Comparison of ENCODE assay signal across 27 cellular contexts in the genomic region with DNA sequence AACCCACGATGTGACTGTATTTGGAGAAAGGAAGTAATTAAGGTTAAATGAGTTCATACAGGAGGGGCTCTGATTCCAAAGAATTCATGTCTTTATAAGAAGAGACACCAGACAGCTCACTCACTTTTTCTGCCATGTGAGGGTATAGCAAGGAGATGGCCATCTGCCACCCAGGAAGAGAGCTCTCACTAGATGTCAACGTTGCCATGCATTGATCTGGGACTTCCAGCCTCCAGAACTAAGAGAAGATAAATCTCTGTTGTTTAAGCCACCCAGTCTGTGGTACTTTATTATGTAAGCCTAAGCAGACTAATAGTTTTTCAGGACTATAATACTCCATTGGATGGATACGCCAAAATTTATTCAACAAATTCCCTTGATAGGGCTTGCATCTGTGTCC.
"Had no signal": no experiment of that assay in that cellular context is flagged by ENCODE, and none has a peak within 500 bp of the region (broad histone marks: within the 10 kb centered on the region; RNA-seq: fewer than 3 reads in every experiment).

No MANE protein-coding gene starts in this region.

- H3K9me3 ChIP-seq: ascending aorta, breast epithelium, colonic mucosa had no signal

- H3K27ac Mint-ChIP-seq: activated CD4-positive, alpha-beta memory T cell treated with anti-CD3 and anti-CD28 coated beads, Interleukin-2, amount 10 ng/mL, durations not matched to agents 7 days and 5 days; activated CD4-positive, alpha-beta T cell treated with anti-CD3 and anti-CD28 coated beads, Interleukin-2, amount 10 ng/mL, durations not matched to agents 7 days and 5 days; activated naive CD4-positive, alpha-beta T cell treated with anti-CD3 and anti-CD28 coated beads, Interleukin-2, amount 10 ng/mL, durations not matched to agents 7 days and 5 days; activated naive CD4-positive, alpha-beta T cell treated with anti-CD3 and anti-CD28 coated beads, Interleukin-2, amount 50 U/mL, for 72 hours; activated naive CD8-positive, alpha-beta T cell treated with anti-CD3 and anti-CD28 coated beads, Interleukin-2, amount 10 ng/mL, durations not matched to agents 7 days and 5 days; activated T-cell treated with anti-CD3 and anti-CD28 coated beads, Interleukin-2, amount 50 U/mL, for 24 hours; activated T-cell treated with anti-CD3 and anti-CD28 coated beads, Interleukin-2, amount 50 U/mL, for 72 hours; brain; WTC11 had no signal

- H3K9me3 Mint-ChIP-seq: activated CD4-positive, alpha-beta memory T cell treated with anti-CD3 and anti-CD28 coated beads, Interleukin-2, amount 10 ng/mL, durations not matched to agents 7 days and 5 days; activated CD4-positive, alpha-beta T cell treated with anti-CD3 and anti-CD28 coated beads, Interleukin-2, amount 10 ng/mL, durations not matched to agents 7 days and 5 days; activated naive CD4-positive, alpha-beta T cell treated with anti-CD3 and anti-CD28 coated beads, Interleukin-2, amount 10 ng/mL, durations not matched to agents 7 days and 5 days; activated naive CD8-positive, alpha-beta T cell treated with anti-CD3 and anti-CD28 coated beads, Interleukin-2, amount 10 ng/mL, durations not matched to agents 7 days and 5 days; activated T-cell treated with anti-CD3 and anti-CD28 coated beads, Interleukin-2, amount 50 U/mL, for 24 hours; activated T-cell treated with anti-CD3 and anti-CD28 coated beads, Interleukin-2, amount 50 U/mL, for 72 hours had no signal

- H3K4me3 Mint-ChIP-seq: activated CD4-positive, alpha-beta memory T cell treated with anti-CD3 and anti-CD28 coated beads, Interleukin-2, amount 10 ng/mL, durations not matched to agents 7 days and 5 days; activated CD4-positive, alpha-beta T cell treated with anti-CD3 and anti-CD28 coated beads, Interleukin-2, amount 10 ng/mL, durations not matched to agents 7 days and 5 days; activated naive CD4-positive, alpha-beta T cell treated with anti-CD3 and anti-CD28 coated beads, Interleukin-2, amount 10 ng/mL, durations not matched to agents 7 days and 5 days; activated naive CD8-positive, alpha-beta T cell treated with anti-CD3 and anti-CD28 coated beads, Interleukin-2, amount 10 ng/mL, durations not matched to agents 7 days and 5 days; activated T-cell treated with anti-CD3 and anti-CD28 coated beads, Interleukin-2, amount 50 U/mL, for 24 hours; activated T-cell treated with anti-CD3 and anti-CD28 coated beads, Interleukin-2, amount 50 U/mL, for 72 hours; brain; WTC11 had no signal

- H3K36me3 ChIP-seq: ascending aorta, breast epithelium, cardiac muscle cell, colonic mucosa had no signal

- H3K4me1 Mint-ChIP-seq: activated CD4-positive, alpha-beta memory T cell treated with anti-CD3 and anti-CD28 coated beads, Interleukin-2, amount 10 ng/mL, durations not matched to agents 7 days and 5 days; activated CD4-positive, alpha-beta T cell treated with anti-CD3 and anti-CD28 coated beads, Interleukin-2, amount 10 ng/mL, durations not matched to agents 7 days and 5 days; activated naive CD4-positive, alpha-beta T cell treated with anti-CD3 and anti-CD28 coated beads, Interleukin-2, amount 10 ng/mL, durations not matched to agents 7 days and 5 days; activated naive CD8-positive, alpha-beta T cell treated with anti-CD3 and anti-CD28 coated beads, Interleukin-2, amount 10 ng/mL, durations not matched to agents 7 days and 5 days had no signal

- ATAC-seq: activated naive CD4-positive, alpha-beta T cell treated with anti-CD3 and anti-CD28 coated beads, Interleukin-2, amount 50 U/mL, for 72 hours; activated T-cell treated with anti-CD3 and anti-CD28 coated beads, Interleukin-2, amount 50 U/mL, for 72 hours had no signal

- H3K27ac ChIP-seq: ascending aorta, breast epithelium, cardiac muscle cell, colonic mucosa, epithelial cell of prostate had no signal

- H3K4me3 ChIP-seq: ascending aorta, breast epithelium, cardiac muscle cell, colonic mucosa had no signal

- DNase-seq: activated CD4-positive, alpha-beta memory T cell treated with anti-CD3 and anti-CD28 coated beads, Interleukin-2, amount 10 ng/mL, durations not matched to agents 7 days and 5 days; activated CD4-positive, alpha-beta T cell treated with anti-CD3 and anti-CD28 coated beads for 1 hour; activated CD4-positive, alpha-beta T cell treated with anti-CD3 and anti-CD28 coated beads for 4 hours; activated CD4-positive, alpha-beta T cell treated with anti-CD3 and anti-CD28 coated beads, Interleukin-2, amount 10 ng/mL, durations not matched to agents 7 days and 5 days; activated CD4-positive, alpha-beta T cell treated with anti-CD3 and anti-CD28 coated beads, Interleukin-2, amount 50 U/mL, for 4 hours; activated CD8-positive, alpha-beta memory T cell treated with anti-CD3 and anti-CD28 coated beads, Interleukin-2, amount 50 U/mL, for 48 hours; activated gamma-delta T cell; activated naive CD4-positive, alpha-beta T cell; activated naive CD4-positive, alpha-beta T cell treated with anti-CD3 and anti-CD28 coated beads, Interleukin-2, amount 10 ng/mL, durations not matched to agents 7 days and 5 days; activated naive CD8-positive, alpha-beta T cell treated with anti-CD3 and anti-CD28 coated beads, Interleukin-2, amount 10 ng/mL, durations not matched to agents 7 days and 5 days; activated T-cell treated with anti-CD3 and anti-CD28 coated beads for 4 hours; activated T-cell treated with anti-CD3 and anti-CD28 coated beads, Interleukin-2, amount 50 U/mL, for 24 hours; activated T-cell treated with anti-CD3 and anti-CD28 coated beads, Interleukin-2, amount 50 U/mL, for 72 hours; central memory CD4-positive, alpha-beta T cell; cerebellar nuclear complex; colonic mucosa; effector CD8-positive, alpha-beta T cell; foreskin fibroblast; head of caudate nucleus; hippocampal formation had no signal

- H3K4me1 ChIP-seq: ascending aorta, breast epithelium, colonic mucosa had no signal

- H3K27me3 ChIP-seq: ascending aorta, breast epithelium, cardiac muscle cell, colonic mucosa had no signal

- H3K36me3 Mint-ChIP-seq: activated naive CD4-positive, alpha-beta T cell treated with anti-CD3 and anti-CD28 coated beads, Interleukin-2, amount 10 ng/mL, durations not matched to agents 7 days and 5 days; activated naive CD4-positive, alpha-beta T cell treated with anti-CD3 and anti-CD28 coated beads, Interleukin-2, amount 50 U/mL, for 72 hours; activated naive CD8-positive, alpha-beta T cell treated with anti-CD3 and anti-CD28 coated beads, Interleukin-2, amount 10 ng/mL, durations not matched to agents 7 days and 5 days; brain; WTC11 had no signal
